In genomic region chr14:52366796-52367315, GRCh38 we compare ENCODE assay signal across 40 cellular contexts.
"Had no signal": no experiment of that assay in that cellular context is flagged by ENCODE, and none has a peak within 500 bp of the region (broad histone marks: within the 10 kb centered on the region; RNA-seq: fewer than 3 reads in every experiment).

No MANE protein-coding gene starts in this region.

- H3K4me1 Mint-ChIP-seq: activated B cell treated with CpG ODN at 0.5 μM for 24 hours; activated naive CD8-positive, alpha-beta T cell treated with anti-CD3 and anti-CD28 coated beads for 36 hours; activated T-helper 17 cell treated with anti-CD3 and anti-CD28 coated beads, Interleukin-2, amount 50 U/mL, for 72 hours had no signal

- H3K27ac ChIP-seq: brain microvascular endothelial cell, Peyer's patch, SJSA1, VCaP had no signal

- H3K36me3 ChIP-seq: brain microvascular endothelial cell, Peyer's patch, SJSA1 had no signal

- ATAC-seq: activated T-helper 17 cell treated with anti-CD3 and anti-CD28 coated beads, Interleukin-2, amount 50 U/mL, for 72 hours; PC-3; T-cell; T-helper 17 cell had no signal

- H3K9me3 ChIP-seq: Peyer's patch, SJSA1, SK-N-SH had no signal

- H3K9me3 Mint-ChIP-seq: activated B cell treated with CpG ODN at 0.5 μM for 24 hours; activated CD4-positive, alpha-beta memory T cell treated with anti-CD3 and anti-CD28 coated beads for 36 hours; activated naive CD8-positive, alpha-beta T cell treated with anti-CD3 and anti-CD28 coated beads for 36 hours; activated T-helper 17 cell treated with anti-CD3 and anti-CD28 coated beads, Interleukin-2, amount 50 U/mL, for 72 hours; T-cell had no signal

- H3K9ac ChIP-seq: SK-N-SH had no signal

- H3K4me3 Mint-ChIP-seq: activated B cell treated with CpG ODN at 0.5 μM for 24 hours; activated CD4-positive, alpha-beta memory T cell treated with anti-CD3 and anti-CD28 coated beads for 36 hours; activated naive CD8-positive, alpha-beta T cell treated with anti-CD3 and anti-CD28 coated beads for 36 hours; activated T-helper 17 cell treated with anti-CD3 and anti-CD28 coated beads, Interleukin-2, amount 50 U/mL, for 72 hours; T-cell; T-helper 17 cell had no signal

- H3K4me2 ChIP-seq: SK-N-SH had no signal

- H3K36me3 Mint-ChIP-seq: activated CD4-positive, alpha-beta memory T cell treated with anti-CD3 and anti-CD28 coated beads for 36 hours; activated naive CD8-positive, alpha-beta T cell treated with anti-CD3 and anti-CD28 coated beads for 36 hours; T-cell had no signal

- H3K27me3 ChIP-seq: brain microvascular endothelial cell, Peyer's patch, SJSA1 had no signal

- H3K27me3 Mint-ChIP-seq: activated CD4-positive, alpha-beta memory T cell treated with anti-CD3 and anti-CD28 coated beads for 36 hours; activated naive CD8-positive, alpha-beta T cell treated with anti-CD3 and anti-CD28 coated beads for 36 hours; activated T-helper 17 cell treated with anti-CD3 and anti-CD28 coated beads, Interleukin-2, amount 50 U/mL, for 72 hours; T-cell; T-helper 17 cell had no signal

- DNase-seq: activated B cell treated with CpG ODN at 0.5 μM for 24 hours; activated CD4-positive, alpha-beta memory T cell treated with anti-CD3 and anti-CD28 coated beads for 36 hours; activated CD4-positive, alpha-beta T cell treated with anti-CD3 and anti-CD28 coated beads for 4 hours; activated CD4-positive, alpha-beta T cell treated with anti-CD3 and anti-CD28 coated beads, Interleukin-2, amount 50 U/mL, for 1 hour; activated CD4-positive, CD25-positive, alpha-beta regulatory T cell treated with anti-CD3 and anti-CD28 coated beads, Interleukin-2, amount 50 U/mL, for 72 hours; activated CD8-positive, alpha-beta memory T cell treated with anti-CD3 and anti-CD28 coated beads, Interleukin-2, amount 50 U/mL, for 48 hours; activated effector memory CD4-positive, alpha-beta T cell treated with anti-CD3 and anti-CD28 coated beads, Interleukin-2, amount 50 U/mL, for 16 hours; activated naive CD4-positive, alpha-beta T cell; activated naive CD4-positive, alpha-beta T cell treated with anti-CD3 and anti-CD28 coated beads, Interleukin-2, amount 50 U/mL, for 16 hours; activated naive CD8-positive, alpha-beta T cell treated with anti-CD3 and anti-CD28 coated beads for 36 hours; activated T-cell treated with anti-CD3 and anti-CD28 coated beads, Interleukin-2, amount 50 U/mL, for 48 hours; amniotic stem cell; aorta; brain microvascular endothelial cell; central memory CD4-positive, alpha-beta T cell; Kasumi-1; MM.1S; MV-4-11; NCI-H1092 treated with DMSO at 0.1 percent for 48 hours; NCI-H1417; NCI-H146; NCI-H187; NCI-H2029 treated with DMSO at 0.1 percent for 48 hours; NCI-H2107; NCI-H2171; NCI-H510A; NCI-H526; NCI-H748 treated with DMSO at 0.1 percent for 48 hours; NK-92 treated with Interleukin-12 subunit alpha and Interleukin-12 subunit beta, amount 100 ng/mL, for 24 hours; PC-3; Peyer's patch; RPMI8226; SHP77 treated with DMSO at 0.1 percent for 48 hours; SK-N-SH; T-cell; T-helper 17 cell; T-helper 9 cell had no signal

- H3K4me3 ChIP-seq: Peyer's patch, SJSA1 had no signal

- H3K27ac Mint-ChIP-seq: activated B cell treated with CpG ODN at 0.5 μM for 24 hours; activated CD4-positive, alpha-beta memory T cell treated with anti-CD3 and anti-CD28 coated beads for 36 hours; activated naive CD8-positive, alpha-beta T cell treated with anti-CD3 and anti-CD28 coated beads for 36 hours; activated T-helper 17 cell treated with anti-CD3 and anti-CD28 coated beads, Interleukin-2, amount 50 U/mL, for 72 hours; T-cell; T-helper 17 cell had no signal

- H3K4me1 ChIP-seq: Peyer's patch had no signal
